19 cellular contexts compared by ENCODE assay signal in the genomic region with DNA sequence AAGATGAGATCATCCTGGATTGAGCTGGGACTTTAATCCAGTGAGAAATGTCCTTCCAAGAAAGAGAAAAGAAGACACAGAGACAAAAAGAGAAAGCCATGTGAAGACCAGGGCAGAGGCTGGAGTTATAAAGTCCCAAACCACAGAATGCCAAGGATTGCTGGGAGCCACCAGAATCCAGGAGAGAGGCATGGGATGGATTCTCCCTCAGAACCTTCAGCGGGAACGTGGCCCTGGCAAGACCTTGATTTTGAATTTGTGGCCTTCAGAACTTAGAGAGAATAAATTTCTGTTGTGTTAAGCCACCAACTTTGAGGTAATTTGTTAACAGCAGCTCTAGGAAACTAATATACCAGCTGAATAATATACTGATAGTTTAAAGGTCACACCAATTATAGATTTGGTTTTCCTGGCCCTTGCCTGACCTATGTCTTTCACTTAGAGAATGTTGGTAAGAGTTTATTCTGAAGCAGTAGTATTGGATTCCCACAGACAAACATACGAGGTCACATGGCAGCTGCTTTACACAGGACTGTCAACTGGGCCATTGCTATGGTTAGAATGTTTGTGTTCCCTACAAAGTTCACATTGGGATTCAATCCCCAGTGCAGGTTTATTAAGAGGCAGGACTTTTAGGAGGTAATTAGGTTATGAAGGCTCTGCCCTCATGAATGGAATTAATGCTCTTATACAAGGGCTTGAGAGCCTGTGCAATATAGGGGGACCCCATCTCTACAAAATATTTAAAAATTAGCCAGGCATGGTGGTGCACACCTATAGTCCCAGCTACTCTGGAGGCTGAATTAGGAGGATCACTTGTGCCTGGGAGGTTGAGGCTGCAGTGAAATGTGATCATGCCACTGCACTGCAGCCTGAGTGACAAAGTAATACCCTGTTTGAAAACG.
"Had no signal": no experiment of that assay in that cellular context is flagged by ENCODE, and none has a peak within 500 bp of the region (broad histone marks: within the 10 kb centered on the region; RNA-seq: fewer than 3 reads in every experiment).

No MANE protein-coding gene starts in this region.

- H3K27me3 ChIP-seq: cardiac muscle cell, dorsolateral prefrontal cortex, pancreas, sigmoid colon, spleen, tibial artery had no signal

- H3K4me1 ChIP-seq: sigmoid colon, spleen had no signal

- H3K9me3 ChIP-seq: pancreas, sigmoid colon had no signal

- DNase-seq: activated CD4-positive, alpha-beta T cell treated with anti-CD3 and anti-CD28 coated beads for 36 hours; activated CD4-positive, alpha-beta T cell treated with anti-CD3 and anti-CD28 coated beads, Interleukin-2, amount 50 U/mL, for 48 hours; dorsolateral prefrontal cortex; foreskin fibroblast; left cardiac atrium; midbrain; naive thymus-derived CD4-positive, alpha-beta T cell; pancreas; sigmoid colon; spleen; stimulated activated naive CD8-positive, alpha-beta T cell treated with anti-CD3 and anti-CD28 coated beads, Interleukin-15, Interleukin-2, amounts not matched to agents 100 U/mL and 50 U/mL, for 24 hours; substantia nigra; T-cell; tibial artery had no signal

- ATAC-seq: activated CD4-positive, alpha-beta T cell treated with anti-CD3 and anti-CD28 coated beads for 36 hours; left cardiac atrium; naive thymus-derived CD4-positive, alpha-beta T cell; pancreas; stimulated activated naive CD8-positive, alpha-beta T cell treated with anti-CD3 and anti-CD28 coated beads, Interleukin-15, Interleukin-2, amounts not matched to agents 100 U/mL and 50 U/mL, for 24 hours; T-cell; WTC11 had no signal

- H3K27ac ChIP-seq: cardiac muscle cell, dorsolateral prefrontal cortex, pancreas, sigmoid colon, spleen, tibial artery had no signal

- FAIRE-seq: islet of Langerhans, pancreas, urothelium cell line had no signal

- H3K36me3 ChIP-seq: cardiac muscle cell, pancreas, sigmoid colon, spleen, tibial artery had no signal

- H3K4me3 ChIP-seq: cardiac muscle cell, dorsolateral prefrontal cortex, lung, pancreas, sigmoid colon, spleen, tibial artery had no signal
